In the genomic region with DNA sequence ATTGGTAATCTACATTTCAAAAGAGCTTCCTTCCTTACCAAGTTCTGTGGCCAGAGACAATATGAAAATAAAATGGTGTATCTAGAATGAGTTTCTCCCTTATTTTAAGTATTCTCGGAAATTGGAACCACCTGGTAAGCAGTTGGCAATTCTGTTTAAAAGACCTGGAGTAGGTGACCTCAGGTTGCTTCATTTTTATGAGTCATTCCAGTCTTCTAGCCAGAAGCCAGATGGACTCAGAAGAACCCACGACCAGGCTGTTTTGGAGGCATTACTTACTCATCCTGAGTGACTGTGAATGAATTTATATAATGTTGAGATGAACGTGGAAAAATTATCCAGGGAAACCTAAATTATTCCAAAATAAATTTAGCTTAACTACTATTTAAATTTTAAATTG, we compare ENCODE assay signal across 18 cellular contexts. TPM values are rescaled to one million over a fixed set of nuclear protein-coding genes. Genes with fewer than 3 reads are reported as not detected.
DNase-seq lines count a peak whose midpoint lies in the region; ATAC-seq and TF ChIP-seq lines count a peak whose summit lies in the region.
"Had no signal": no experiment of that assay in that cellular context is flagged by ENCODE, and none has a peak within 500 bp of the region (broad histone marks: within the 10 kb centered on the region; RNA-seq: fewer than 3 reads in every experiment).

No MANE protein-coding gene starts in this region.

- TF ChIP-seq CTCF in PC-3 (conservative IDR thresholded peaks at IDR 0.05; ENCODE audit: low read depth, low read length) (no peak), chondrocyte (IDR thresholded peaks at IDR 0.05) (no peak)

- CTCF ChIA-PET in PC-3 (lab: Charles Lee) = no interaction called here

- H3K4me1 ChIP-seq in GM23248 (ENCODE audit: insufficient read depth) = peaks cover 8% of the 10 kb centered on the region; the same call in 1 of the 2 replicates
- H3K4me1 ChIP-seq in PC-3 (ENCODE audit: insufficient read depth, low read length) = peaks cover 33% of the 10 kb centered on the region

- no peak overlapping the region for H3K4me3 Mint-ChIP-seq in chondrocyte (ENCODE audit: unreplicated experiment)
- H3K4me3 Mint-ChIP-seq in natural killer cell treated with Interleukin-12 subunit alpha and Interleukin-12 subunit beta and Interleukin-15 and Interleukin-18, amount 100 ng/mL, for 72 hours = no peak overlapping the region
- H3K4me3 Mint-ChIP-seq: CD4-positive, CD25-positive, alpha-beta regulatory T cell; T-helper 1 cell treated with Interleukin-12 subunit alpha and Interleukin-12 subunit beta and Interleukin-4 antibody, amounts not matched to agents 30 μg/mL and 1 μg/mL, for 36 hours had no signal

- peak; percentile 80 for DNase-seq in GM23248
- peak; percentile 81 for DNase-seq in PC-3
- DNase-seq in chondrocyte (ENCODE audit: low spot score) = no peak
- DNase-seq in skeletal muscle cell (ENCODE audit: low read depth) = peak; percentile 38
- DNase-seq in natural killer cell treated with Interleukin-12 subunit alpha and Interleukin-12 subunit beta and Interleukin-15 and Interleukin-18, amount 100 ng/mL, for 72 hours (ENCODE audit: low spot score) = no peak
- DNase-seq in left lobe of liver (ENCODE audit: low spot score) = no peak
- DNase-seq in activated CD4-positive, CD25-positive, alpha-beta regulatory T cell (lab: John Stamatoyannopoulos, UW) = no peak
- DNase-seq: activated CD4-positive, CD25-positive, alpha-beta regulatory T cell treated with anti-CD3 and anti-CD28 coated beads, Interleukin-2, amount 50 U/mL, for 72 hours; activated naive CD4-positive, alpha-beta T cell treated with anti-CD3 and anti-CD28 coated beads, Interleukin-2, amount 50 U/mL, for 16 hours; CD4-positive, CD25-positive, alpha-beta regulatory T cell; cerebellar nuclear complex; Karpas-422; left colon; NCI-H2029 treated with DMSO at 0.1 percent for 48 hours; NCI-H748 treated with DMSO at 0.1 percent for 48 hours had no signal

- no peaks in the 10 kb centered on the region for H3K27me3 ChIP-seq in GM23248 (replicated peaks; ENCODE audit: insufficient read depth)
- H3K27me3 ChIP-seq in PC-3 (ENCODE audit: low read length) = no peaks in the 10 kb centered on the region

- BruUV-seq in PC-3 (replicated peaks; lab: Mats Ljungman, UMichigan) = no TSS peak

- H3K27ac ChIP-seq in GM23248 (no peak overlapping the region), PC-3 (ENCODE audit: low read length) (peak overlapping the region; percentile 33)

- H3K4me3 ChIP-seq in GM23248 (no peak overlapping the region), PC-3 (ENCODE audit: low read length) (0 out of 2 replicates have a peak overlapping the region, but pooled peaks have one; percentile 35), skeletal muscle cell (ENCODE audit: low read depth, low read length) (no peak overlapping the region)
- H3K4me3 ChIP-seq: GM12878 had no signal

- H3K79me2 ChIP-seq in GM23248 (ENCODE audit: insufficient read depth) (no peaks in the 10 kb centered on the region), PC-3 (ENCODE audit: low read length) (peaks cover 39% of the 10 kb centered on the region)

- H2AFZ ChIP-seq in GM23248 (no peak overlapping the region), PC-3 (ENCODE audit: low read length) (no peak overlapping the region)

- peaks cover 4% of the 10 kb centered on the region for H3K4me1 Mint-ChIP-seq in chondrocyte (ENCODE audit: low read depth)
- no peaks in the 10 kb centered on the region for H3K4me1 Mint-ChIP-seq in natural killer cell treated with Interleukin-12 subunit alpha and Interleukin-12 subunit beta and Interleukin-15 and Interleukin-18, amount 100 ng/mL, for 72 hours (ENCODE audit: low read depth in 2 of 2)
- H3K4me1 Mint-ChIP-seq: CD4-positive, CD25-positive, alpha-beta regulatory T cell had no signal

- H3F3A ChIP-seq in GM23248 (ENCODE audit: insufficient read depth) = no peaks in the 10 kb centered on the region; the same call in 1 of the 2 replicates
- no peaks in the 10 kb centered on the region for H3F3A ChIP-seq in PC-3 (ENCODE audit: low read length, unreplicated experiment)

- WGBS in GM23248 (ENCODE audit: low coverage in 1 of 2, low lambda C conversion rate in 2 of 2, missing lambda C conversion rate in 2 of 2), 2 experiments = 29 to 31% methylated on average over 3 of the region's 3 CpGs

- no peak overlapping the region for H3K9ac ChIP-seq in GM23248
- no peak overlapping the region for H3K9ac ChIP-seq in PC-3 (ENCODE audit: low read length)

- H3K27me3 Mint-ChIP-seq in chondrocyte (ENCODE audit: low read depth) = no peaks in the 10 kb centered on the region
- H3K27me3 Mint-ChIP-seq in natural killer cell treated with Interleukin-12 subunit alpha and Interleukin-12 subunit beta and Interleukin-15 and Interleukin-18, amount 100 ng/mL, for 72 hours = peaks cover 13 to 20% of the 10 kb centered on the region in 2 donors

- H3K9me3 ChIP-seq in GM23248 (ENCODE audit: low read depth) = no peaks in the 10 kb centered on the region
- H3K9me3 ChIP-seq in PC-3 (ENCODE audit: low read length) = no peaks in the 10 kb centered on the region

- no peaks in the 10 kb centered on the region for H4K20me1 ChIP-seq in GM23248 (ENCODE audit: insufficient read depth)
- H4K20me1 ChIP-seq in PC-3 (ENCODE audit: low read length) = no peaks in the 10 kb centered on the region

- H3K4me2 ChIP-seq in GM23248 (ENCODE audit: unreplicated experiment) (no peak overlapping the region), PC-3 (ENCODE audit: low read length) (peak overlapping the region; percentile 61)

- no peaks in the 10 kb centered on the region for H3K36me3 ChIP-seq in GM23248 (ENCODE audit: low read depth)
- no peaks in the 10 kb centered on the region for H3K36me3 ChIP-seq in PC-3 (ENCODE audit: low read depth, low read length)

- H3K9me3 Mint-ChIP-seq in chondrocyte (ENCODE audit: low read depth) = no peaks in the 10 kb centered on the region
- no peaks in the 10 kb centered on the region for H3K9me3 Mint-ChIP-seq in natural killer cell treated with Interleukin-12 subunit alpha and Interleukin-12 subunit beta and Interleukin-15 and Interleukin-18, amount 100 ng/mL, for 72 hours
- H3K9me3 Mint-ChIP-seq: T-helper 1 cell treated with Interleukin-12 subunit alpha and Interleukin-12 subunit beta and Interleukin-4 antibody, amounts not matched to agents 30 μg/mL and 1 μg/mL, for 36 hours had no signal

- H3K36me3 Mint-ChIP-seq in chondrocyte (ENCODE audit: low read depth) = no peaks in the 10 kb centered on the region
- no peaks in the 10 kb centered on the region for H3K36me3 Mint-ChIP-seq in natural killer cell treated with Interleukin-12 subunit alpha and Interleukin-12 subunit beta and Interleukin-15 and Interleukin-18, amount 100 ng/mL, for 72 hours
- H3K36me3 Mint-ChIP-seq: CD4-positive, CD25-positive, alpha-beta regulatory T cell had no signal

- no peaks in the 10 kb centered on the region for H3K9me2 ChIP-seq in GM23248 (ENCODE audit: insufficient read depth)
- no peaks in the 10 kb centered on the region for H3K9me2 ChIP-seq in PC-3 (replicated peaks; ENCODE audit: low read length)

- peak; percentile 57 for ATAC-seq in PC-3
- no peak for ATAC-seq in natural killer cell treated with Interleukin-12 subunit alpha and Interleukin-12 subunit beta and Interleukin-15 and Interleukin-18, amount 100 ng/mL, for 72 hours
- ATAC-seq in GM18873 (IDR thresholded peaks at IDR 0.05; ENCODE audit: low FRiP score, unreplicated experiment) = no peak
- no peak for ATAC-seq in left lobe of liver
- ATAC-seq: GM12878, left colon had no signal

- intact Hi-C loops in PC-3 (cut with micrococcal nuclease) = no loop called here

- in situ Hi-C loops in GM23248 (cut with MboI) = no loop called here

- POLR2A ChIA-PET in PC-3 (lab: Charles Lee; ENCODE audit: unreplicated experiment) = no interaction called here

- peak overlapping the region; percentile 15 for H3K27ac Mint-ChIP-seq in chondrocyte (ENCODE audit: unreplicated experiment)
- no peak overlapping the region for H3K27ac Mint-ChIP-seq in natural killer cell treated with Interleukin-12 subunit alpha and Interleukin-12 subunit beta and Interleukin-15 and Interleukin-18, amount 100 ng/mL, for 72 hours
- H3K27ac Mint-ChIP-seq: CD4-positive, CD25-positive, alpha-beta regulatory T cell; T-helper 1 cell treated with Interleukin-12 subunit alpha and Interleukin-12 subunit beta and Interleukin-4 antibody, amounts not matched to agents 30 μg/mL and 1 μg/mL, for 36 hours had no signal

RNA-seq across cellular contexts. Expression of gene BMPR1B, which starts 9.1 kb away (rescaled TPM):
- total RNA-seq in GM23248 (2014; rRNA removed; shearing (Covaris generic)) = 0.76 TPM in 2 replicates
- polyA plus RNA-seq in GM23248 (2016; fragmentation: Nextera tagmentation; extraction: Ambion mirVana) = 0.48 and 0.60 TPM in 2 replicates
- total RNA-seq in PC-3 (2014; rRNA removed) (5.0 and 7.1 TPM in 2 replicates), chondrocyte (5.6 to 19.4 TPM (median 7.8 TPM) in 3 replicates), left lobe of liver (0.93 TPM)
- total RNA-seq in natural killer cell treated with Interleukin-12 subunit alpha and Interleukin-12 subunit beta and Interleukin-15 and Interleukin-18, amount 100 ng/mL, for 72 hours = not detected
- total RNA-seq: GM12878 had no signal
- polyA plus RNA-seq: GM12878 had no signal

Comparison
In these comparisons a context has a peak if more than half of its experiments do, and no peak if none do; other contexts are left out.
1. DNase-seq: peak in GM23248 (single experiment), PC-3 (single experiment) and skeletal muscle cell (single experiment); none in chondrocyte (single experiment), natural killer cell treated with Interleukin-12 subunit alpha and Interleukin-12 subunit beta and Interleukin-15 and Interleukin-18, amount 100 ng/mL, for 72 hours (single experiment), left lobe of liver (single experiment) and activated CD4-positive, CD25-positive, alpha-beta regulatory T cell (0 of 4).